3 cellular contexts compared by ENCODE assay signal in genomic region chr9:120323125-120323524, GRCh38.
"Had no signal": no experiment of that assay in that cellular context is flagged by ENCODE, and none has a peak within 500 bp of the region (broad histone marks: within the 10 kb centered on the region; RNA-seq: fewer than 3 reads in every experiment).

No MANE protein-coding gene starts in this region.

- DNase-seq: H9, HCEC 1CT, IMR-90 had no signal

- H3K4me3 Mint-ChIP-seq: H9 had no signal

- H3K27ac Mint-ChIP-seq: H9 had no signal

- H3K9me3 Mint-ChIP-seq: H9 had no signal
